ENCODE assay signal across 25 cellular contexts in genomic region chr7:104772405-104772821, GRCh38.
A peak's percentile ranks its signal among the peaks of the same experiment; 100 is the strongest.
DNase-seq lines count a peak whose midpoint lies in the region; ATAC-seq lines count a peak whose summit lies in the region.
"Had no signal": no experiment of that assay in that cellular context is flagged by ENCODE, and none has a peak within 500 bp of the region (broad histone marks: within the 10 kb centered on the region; RNA-seq: fewer than 3 reads in every experiment).

No MANE protein-coding gene starts in this region.

- peak overlapping the region; percentile 58 to 69 for H3K27ac Mint-ChIP-seq in stimulated activated naive CD8-positive, alpha-beta T cell treated with anti-CD3 and anti-CD28 coated beads, Interleukin-15, amount 100 ng/mL, for 72 hours
- H3K27ac Mint-ChIP-seq: activated naive CD8-positive, alpha-beta T cell treated with anti-CD3 and anti-CD28 coated beads, Interleukin-2, amount 50 U/mL, for 24 hours; activated T-cell treated with anti-CD3 and anti-CD28 coated beads, Interleukin-2, amount 50 U/mL, for 24 hours; T-helper 2 cell treated with Interferon-gamma antibody and Interleukin-4, amounts not matched to agents 5 μg/mL and 100 μg/mL, for 36 hours had no signal

- H3K4me3 Mint-ChIP-seq in stimulated activated naive CD8-positive, alpha-beta T cell treated with anti-CD3 and anti-CD28 coated beads, Interleukin-15, amount 100 ng/mL, for 72 hours, result no peak overlapping the region
- H3K4me3 Mint-ChIP-seq: activated naive CD8-positive, alpha-beta T cell treated with anti-CD3 and anti-CD28 coated beads, Interleukin-2, amount 50 U/mL, for 24 hours; activated T-cell treated with anti-CD3 and anti-CD28 coated beads, Interleukin-2, amount 50 U/mL, for 24 hours; T-helper 2 cell treated with Interferon-gamma antibody and Interleukin-4, amounts not matched to agents 5 μg/mL and 100 μg/mL, for 36 hours had no signal

- H3K4me1 Mint-ChIP-seq in stimulated activated naive CD8-positive, alpha-beta T cell treated with anti-CD3 and anti-CD28 coated beads, Interleukin-15, amount 100 ng/mL, for 72 hours, result no peaks in the 10 kb centered on the region
- H3K4me1 Mint-ChIP-seq: activated naive CD8-positive, alpha-beta T cell treated with anti-CD3 and anti-CD28 coated beads, Interleukin-2, amount 50 U/mL, for 24 hours had no signal

- no peak for ATAC-seq in stimulated activated naive CD8-positive, alpha-beta T cell treated with anti-CD3 and anti-CD28 coated beads, Interleukin-15, amount 100 ng/mL, for 72 hours
- no peak for ATAC-seq in stimulated activated naive CD8-positive, alpha-beta T cell treated with anti-CD3 and anti-CD28 coated beads, Interleukin-15, Interleukin-2, amounts not matched to agents 100 U/mL and 50 U/mL, for 24 hours
- ATAC-seq in GM19463 (IDR thresholded peaks at IDR 0.05; ENCODE audit: unreplicated experiment), result no peak
- ATAC-seq: activated naive CD8-positive, alpha-beta T cell treated with anti-CD3 and anti-CD28 coated beads, Interleukin-2, amount 50 U/mL, for 24 hours; left colon had no signal

- H3K27me3 Mint-ChIP-seq in stimulated activated naive CD8-positive, alpha-beta T cell treated with anti-CD3 and anti-CD28 coated beads, Interleukin-15, amount 100 ng/mL, for 72 hours, result peaks cover 13% of the 10 kb centered on the region

- DNase-seq in stimulated activated naive CD8-positive, alpha-beta T cell treated with anti-CD3 and anti-CD28 coated beads, Interleukin-15, amount 100 ng/mL, for 72 hours, result no peak
- DNase-seq in stimulated activated naive CD8-positive, alpha-beta T cell treated with anti-CD3 and anti-CD28 coated beads, Interleukin-15, Interleukin-2, amounts not matched to agents 100 U/mL and 50 U/mL, for 24 hours, result no peak
- DNase-seq in ecto neural progenitor cell (ENCODE audit: low spot score) (peak; percentile 50), iPS-NIHi11 (ENCODE audit: low spot score) (peak; percentile 74), NCI-H2171 treated with DMSO at 0.1 percent for 48 hours (lab: John Stamatoyannopoulos, UW) (no peak), NCI-H146 (lab: John Stamatoyannopoulos, UW) (no peak)
- DNase-seq in stimulated activated CD4-positive, alpha-beta T cell treated with anti-CD3 and anti-CD28 coated beads, Interleukin-4, amount 100 ng/mL, for 4 hours, result no peak
- DNase-seq: activated CD4-positive, alpha-beta T cell treated with anti-CD3 and anti-CD28 coated beads for 48 hours; activated gamma-delta T cell; activated naive CD8-positive, alpha-beta T cell treated with anti-CD3 and anti-CD28 coated beads, Interleukin-2, amount 50 U/mL, for 24 hours; activated T-cell treated with anti-CD3 and anti-CD28 coated beads, Interleukin-2, amount 50 U/mL, for 24 hours; BE2C; cerebellar nuclear complex; dorsolateral prefrontal cortex; KG1; left colon; MG63; NCI-H1105 treated with DMSO at 0.1 percent for 48 hours; NCI-H446; stimulated activated CD4-positive, alpha-beta T cell treated with anti-CD3 and anti-CD28 coated beads, Interleukin-15, amount 100 ng/mL, for 24 hours; stimulated activated naive CD4-positive, alpha-beta T cell; testis; uterus had no signal

- H3K9me3 Mint-ChIP-seq in stimulated activated naive CD8-positive, alpha-beta T cell treated with anti-CD3 and anti-CD28 coated beads, Interleukin-15, amount 100 ng/mL, for 72 hours, result no peaks in the 10 kb centered on the region
- H3K9me3 Mint-ChIP-seq: activated naive CD8-positive, alpha-beta T cell treated with anti-CD3 and anti-CD28 coated beads, Interleukin-2, amount 50 U/mL, for 24 hours; T-helper 2 cell treated with Interferon-gamma antibody and Interleukin-4, amounts not matched to agents 5 μg/mL and 100 μg/mL, for 36 hours had no signal

Comparison
In these comparisons a context has a peak if more than half of its experiments do, and no peak if none do; other contexts are left out.
1. DNase-seq: peak in ecto neural progenitor cell (single experiment) and iPS-NIHi11 (single experiment); none in stimulated activated naive CD8-positive, alpha-beta T cell treated with anti-CD3 and anti-CD28 coated beads, Interleukin-15, amount 100 ng/mL, for 72 hours (0 of 2), stimulated activated naive CD8-positive, alpha-beta T cell treated with anti-CD3 and anti-CD28 coated beads, Interleukin-15, Interleukin-2, amounts not matched to agents 100 U/mL and 50 U/mL, for 24 hours (single experiment), stimulated activated CD4-positive, alpha-beta T cell treated with anti-CD3 and anti-CD28 coated beads, Interleukin-4, amount 100 ng/mL, for 4 hours (0 of 2), NCI-H2171 treated with DMSO at 0.1 percent for 48 hours (single experiment) and NCI-H146 (single experiment).